ENCODE assay signal across 10 cellular contexts in the genomic region with DNA sequence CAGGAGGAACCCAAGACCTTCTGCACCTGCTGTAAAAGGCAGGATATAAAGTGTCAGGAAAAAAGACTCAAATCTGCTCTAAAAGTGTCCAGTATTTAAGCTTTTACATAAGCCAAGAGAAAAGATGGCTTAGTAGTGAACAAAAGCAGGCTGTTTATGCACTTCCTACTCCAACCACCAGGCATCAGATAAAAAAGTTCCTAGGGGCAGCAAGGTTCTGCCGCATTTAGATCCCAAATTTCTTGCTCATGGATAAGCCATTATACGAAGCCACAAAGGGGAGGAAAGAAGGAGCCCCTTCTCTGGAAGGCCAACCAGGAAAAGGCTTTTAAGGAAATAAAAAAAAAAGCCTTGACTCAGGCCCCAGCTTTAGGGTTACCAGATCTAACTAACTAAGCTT. TPM values are rescaled to one million over a fixed set of nuclear protein-coding genes. Genes with fewer than 3 reads are reported as not detected.
A peak's percentile ranks its signal among the peaks of the same experiment; 100 is the strongest.
DNase-seq lines count a peak whose midpoint lies in the region; TF ChIP-seq lines count a peak whose summit lies in the region.
"Had no signal": no experiment of that assay in that cellular context is flagged by ENCODE, and none has a peak within 500 bp of the region (broad histone marks: within the 10 kb centered on the region; RNA-seq: fewer than 3 reads in every experiment).

No MANE protein-coding gene starts in this region.

- H4K20me1 ChIP-seq in BLaER1 (no peaks in the 10 kb centered on the region), Loucy (ENCODE audit: insufficient read depth, low read length, poor library complexity, severe bottlenecking) (no peaks in the 10 kb centered on the region), fibroblast of lung (ENCODE audit: control insufficient read depth, extremely low read depth, insufficient read depth, low read length) (no peaks in the 10 kb centered on the region)

- H3K9ac ChIP-seq in BLaER1 = no peak overlapping the region
- no peak overlapping the region for H3K9ac ChIP-seq in Loucy (ENCODE audit: low read depth, low read length, poor library complexity, severe bottlenecking)
- H3K9ac ChIP-seq in fibroblast of lung (ENCODE audit: insufficient read depth, low read length) = no peak overlapping the region
- no peak overlapping the region for H3K9ac ChIP-seq in parathyroid adenoma

- no peaks in the 10 kb centered on the region for H3F3A ChIP-seq in Loucy (ENCODE audit: low read depth)

- H2AFZ ChIP-seq in Loucy (ENCODE audit: low read length) = peak overlapping the region; percentile 62
- peak overlapping the region; percentile 99 for H2AFZ ChIP-seq in fibroblast of lung (ENCODE audit: low read length)
- peak overlapping the region; percentile 83 for H2AFZ ChIP-seq in parathyroid adenoma

- peak overlapping the region; percentile 85 for H3K4me2 ChIP-seq in BLaER1
- H3K4me2 ChIP-seq in Loucy (ENCODE audit: low read depth, low read length, poor library complexity, severe bottlenecking) = no peak overlapping the region
- peak overlapping the region; percentile 86 for H3K4me2 ChIP-seq in fibroblast of lung (ENCODE audit: extremely low read depth, insufficient read depth, low read length)
- H3K4me2 ChIP-seq in parathyroid adenoma (ENCODE audit: low read length) = no peak overlapping the region

- H3K4me1 ChIP-seq in BLaER1 = peaks cover 31% of the 10 kb centered on the region
- H3K4me1 ChIP-seq in Loucy (ENCODE audit: insufficient read depth, low read length, poor library complexity, severe bottlenecking) = peaks cover 11% of the 10 kb centered on the region
- H3K4me1 ChIP-seq in fibroblast of lung (ENCODE audit: control insufficient read depth, extremely low read depth, insufficient read depth, low read length) = peaks cover 5% of the 10 kb centered on the region
- H3K4me1 ChIP-seq in parathyroid adenoma = no peaks in the 10 kb centered on the region

- H3K79me2 ChIP-seq in Loucy (ENCODE audit: insufficient read depth, low read length) (no peaks in the 10 kb centered on the region), fibroblast of lung (ENCODE audit: control insufficient read depth, insufficient read depth, low read length) (no peaks in the 10 kb centered on the region), parathyroid adenoma (no peaks in the 10 kb centered on the region)

- H3K36me3 ChIP-seq in BLaER1 = no peaks in the 10 kb centered on the region
- no peaks in the 10 kb centered on the region for H3K36me3 ChIP-seq in Loucy (ENCODE audit: insufficient read depth, low read length)
- no peaks in the 10 kb centered on the region for H3K36me3 ChIP-seq in fibroblast of lung (ENCODE audit: control insufficient read depth, insufficient read depth, low read length)
- H3K36me3 ChIP-seq in parathyroid adenoma (ENCODE audit: control insufficient read depth, insufficient read depth, low read length) = no peaks in the 10 kb centered on the region

- H3K27ac ChIP-seq in BLaER1 (no peak overlapping the region), fibroblast of lung (ENCODE audit: insufficient read depth, low read length) (no peak overlapping the region), parathyroid adenoma (no peak overlapping the region)

- no peak overlapping the region for H3K4me3 ChIP-seq in BLaER1
- no peak overlapping the region for H3K4me3 ChIP-seq in Loucy (ENCODE audit: low read length, poor library complexity, severe bottlenecking)
- H3K4me3 ChIP-seq in fibroblast of lung (replicated peaks in 1 of 4; ENCODE audit: control extremely low read depth in 1 of 4, insufficient read depth in 1 of 4, low read depth in 3 of 4, low read length in 4 of 4) = no peak overlapping the region
- H3K4me3 ChIP-seq in parathyroid adenoma (ENCODE audit: low read depth, low read length) = no peak overlapping the region

- no peaks in the 10 kb centered on the region for H3K9me2 ChIP-seq in Loucy (replicated peaks; ENCODE audit: low read depth, low read length)

- DNase-seq in fibroblast of lung (ENCODE audit: low read depth in 2 of 2) (peak in 1 of 2 donors; percentile 16), NCI-H1417 treated with DMSO at 0.1 percent for 48 hours (lab: John Stamatoyannopoulos, UW) (no peak), dedifferentiated amniotic fluid mesenchymal stem cell (ENCODE audit: extremely low spot score) (no peak), NCI-H2107 treated with DMSO at 0.1 percent for 48 hours (lab: John Stamatoyannopoulos, UW; ENCODE audit: unreplicated experiment) (no peak)
- DNase-seq in stimulated activated naive CD4-positive, alpha-beta T cell treated with Interleukin-2 at 50 U/mL for 16 hours (lab: John Stamatoyannopoulos, UW) = no peak
- DNase-seq: GF-D8, NCI-H2171 treated with DMSO at 0.1 percent for 48 hours had no signal

- H3K27me3 ChIP-seq in BLaER1 (no peaks in the 10 kb centered on the region), Loucy (ENCODE audit: insufficient read depth, low read length, poor library complexity, severe bottlenecking) (no peaks in the 10 kb centered on the region), fibroblast of lung (ENCODE audit: control insufficient read depth, insufficient read depth, low read length) (no peaks in the 10 kb centered on the region), parathyroid adenoma (ENCODE audit: control insufficient read depth, insufficient read depth, low read length) (no peaks in the 10 kb centered on the region)

- TF ChIP-seq CTCF in Loucy (conservative IDR thresholded peaks at IDR 0.05; ENCODE audit: low read length) (peak; percentile 47), fibroblast of lung (conservative IDR thresholded peaks at IDR 0.05 in 1 of 2, IDR thresholded peaks at IDR 0.05 in 1 of 2; ENCODE audit: low read depth in 1 of 2, low read length in 2 of 2) (peak; percentile 32 to 45), parathyroid adenoma (IDR thresholded peaks at IDR 0.05) (no peak)

- H3K9me3 ChIP-seq in BLaER1 (peaks cover 8% of the 10 kb centered on the region; the same call in 1 of the 2 replicates), Loucy (ENCODE audit: insufficient read depth, low read depth, low read length) (0 out of 2 replicates have a peak, but pooled peaks cover 3% of the 10 kb centered on the region), fibroblast of lung (ENCODE audit: control insufficient read depth, insufficient read depth, low read depth, low read length) (no peaks in the 10 kb centered on the region), parathyroid adenoma (ENCODE audit: control insufficient read depth, low read length) (no peaks in the 10 kb centered on the region)

RNA-seq across cellular contexts. Expression of a gene that starts 10.6 kb away (rescaled TPM):
- total RNA-seq in fibroblast of lung = under 0.01 TPM in 1 of 2 replicates, not detected in the other
- not detected in 2 replicates for polyA plus RNA-seq in fibroblast of lung
- not detected in 2 replicates for polyA plus RNA-seq in fibroblast of lung (2012)
- not detected in 2 replicates for polyA minus RNA-seq in fibroblast of lung (ENCODE audit: low replicate concordance)

RNA-seq across cellular contexts. Expression of a gene that starts 28.3 kb away (rescaled TPM):
- 0.17 and 0.26 TPM in 2 replicates for total RNA-seq in fibroblast of lung
- polyA plus RNA-seq in fibroblast of lung = 0.22 and 2.5 TPM in 2 replicates
- polyA plus RNA-seq in fibroblast of lung (2012) = 0.36 and 0.91 TPM in 2 replicates
- not detected in 2 replicates for polyA minus RNA-seq in fibroblast of lung (ENCODE audit: low replicate concordance)

Comparison
In these comparisons a context has a peak if more than half of its experiments do, and no peak if none do; other contexts are left out.
1. H3K4me2 ChIP-seq: peak in BLaER1 (single experiment) and fibroblast of lung (single experiment); none in Loucy (single experiment) and parathyroid adenoma (single experiment).
2. Peak in every context shown above with its lines, with median percentiles within 50 percentile points of each other: H2AFZ ChIP-seq.